Comparison of ENCODE assay signal across 11 cellular contexts in the genomic region with DNA sequence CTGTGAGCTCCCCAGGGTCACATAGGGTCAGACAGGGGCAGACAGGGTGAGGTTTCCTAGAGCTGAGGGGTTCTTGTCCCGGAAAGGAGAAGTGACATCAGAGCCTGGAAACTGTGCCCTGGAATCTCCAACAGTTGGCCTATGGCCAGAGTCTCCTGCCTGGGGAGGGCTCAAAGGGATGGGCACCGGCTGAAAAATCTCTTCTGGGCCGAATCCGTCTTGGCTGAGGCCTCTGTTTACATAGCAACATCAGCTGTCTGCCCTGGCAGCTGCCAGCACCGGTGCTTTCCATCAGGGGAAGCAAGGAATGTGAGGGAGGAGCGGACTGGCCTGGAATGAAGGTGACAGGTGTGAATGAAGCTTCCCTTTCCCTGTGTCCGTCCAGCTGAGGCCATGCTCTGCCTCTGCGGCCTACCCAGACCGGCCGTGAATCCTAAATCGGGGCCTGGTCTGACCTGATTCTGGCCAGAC. TPM values are rescaled to one million over a fixed set of nuclear protein-coding genes. Genes with fewer than 3 reads are reported as not detected.
DNase-seq lines count a peak whose midpoint lies in the region; ATAC-seq and TF ChIP-seq lines count a peak whose summit lies in the region.
"Had no signal": no experiment of that assay in that cellular context is flagged by ENCODE, and none has a peak within 500 bp of the region (broad histone marks: within the 10 kb centered on the region; RNA-seq: fewer than 3 reads in every experiment).

No MANE protein-coding gene starts in this region.

- H3K79me2 ChIP-seq in parathyroid adenoma = no peaks in the 10 kb centered on the region

- H3K9me3 ChIP-seq in parathyroid adenoma (ENCODE audit: control insufficient read depth, low read length) = no peaks in the 10 kb centered on the region

- no peak overlapping the region for H3K4me2 ChIP-seq in parathyroid adenoma (ENCODE audit: low read length)

- H3K36me3 ChIP-seq in parathyroid adenoma (ENCODE audit: control insufficient read depth, insufficient read depth, low read length) = no peaks in the 10 kb centered on the region

- H3K4me1 ChIP-seq in foreskin keratinocyte (no peaks in the 10 kb centered on the region), parathyroid adenoma (no peaks in the 10 kb centered on the region)

- peak overlapping the region; percentile 56 for H2AFZ ChIP-seq in parathyroid adenoma

- H3K27ac ChIP-seq in foreskin keratinocyte = no peak overlapping the region
- no peak overlapping the region for H3K27ac ChIP-seq in parathyroid adenoma

- no peaks in the 10 kb centered on the region for H3K27me3 ChIP-seq in foreskin keratinocyte
- no peaks in the 10 kb centered on the region for H3K27me3 ChIP-seq in parathyroid adenoma (ENCODE audit: control insufficient read depth, insufficient read depth, low read length)

- no peak overlapping the region for H3K9ac ChIP-seq in parathyroid adenoma

- no peak for TF ChIP-seq CTCF in foreskin keratinocyte (conservative IDR thresholded peaks at IDR 0.05)
- no peak for TF ChIP-seq CTCF in parathyroid adenoma (IDR thresholded peaks at IDR 0.05)

- ATAC-seq in foreskin keratinocyte (peak; percentile 19), HG02840 (IDR thresholded peaks at IDR 0.05; ENCODE audit: low FRiP score, unreplicated experiment) (no peak)

- DNase-seq in ELF-1 (ENCODE audit: low read depth, low spot score) (peak; percentile 81), NCI-H345 treated with DMSO at 0.1 percent for 48 hours (lab: John Stamatoyannopoulos, UW; ENCODE audit: unreplicated experiment) (peak; percentile 22), foreskin keratinocyte (peak in 1 of 2 donors; percentile 7), RKO (ENCODE audit: low spot score) (no peak), GOT3 (lab: John Stamatoyannopoulos, UW) (no peak)
- DNase-seq in activated CD8-positive, alpha-beta memory T cell treated with anti-CD3 and anti-CD28 coated beads for 24 hours = no peak
- DNase-seq: foreskin melanocyte; GF-D8; NK-92 treated with Interleukin-12 subunit alpha and Interleukin-12 subunit beta, amount 100 ng/mL, for 24 hours had no signal

- no peak overlapping the region for H3K4me3 ChIP-seq in parathyroid adenoma (ENCODE audit: low read depth, low read length)

RNA-seq across cellular contexts. Expression of a gene that starts 30.7 kb away (rescaled TPM):
- 0.14 and 0.27 TPM in 2 replicates for total RNA-seq in foreskin keratinocyte
- polyA plus RNA-seq in foreskin keratinocyte = 0.06 and 0.07 TPM in 2 replicates

RNA-seq across cellular contexts. Expression of a gene that starts 34.6 kb away (rescaled TPM):
- total RNA-seq in foreskin keratinocyte = 26.9 and 27.7 TPM in 2 replicates
- 5.9 and 7.1 TPM in 2 replicates for polyA plus RNA-seq in foreskin keratinocyte

Comparison
In these comparisons a context has a peak if more than half of its experiments do, and no peak if none do; other contexts are left out.
1. DNase-seq: peak in ELF-1 (single experiment) and NCI-H345 treated with DMSO at 0.1 percent for 48 hours (single experiment); none in RKO (single experiment), GOT3 (single experiment) and activated CD8-positive, alpha-beta memory T cell treated with anti-CD3 and anti-CD28 coated beads for 24 hours (single experiment).